8 cellular contexts compared by ENCODE assay signal in the genomic region with DNA sequence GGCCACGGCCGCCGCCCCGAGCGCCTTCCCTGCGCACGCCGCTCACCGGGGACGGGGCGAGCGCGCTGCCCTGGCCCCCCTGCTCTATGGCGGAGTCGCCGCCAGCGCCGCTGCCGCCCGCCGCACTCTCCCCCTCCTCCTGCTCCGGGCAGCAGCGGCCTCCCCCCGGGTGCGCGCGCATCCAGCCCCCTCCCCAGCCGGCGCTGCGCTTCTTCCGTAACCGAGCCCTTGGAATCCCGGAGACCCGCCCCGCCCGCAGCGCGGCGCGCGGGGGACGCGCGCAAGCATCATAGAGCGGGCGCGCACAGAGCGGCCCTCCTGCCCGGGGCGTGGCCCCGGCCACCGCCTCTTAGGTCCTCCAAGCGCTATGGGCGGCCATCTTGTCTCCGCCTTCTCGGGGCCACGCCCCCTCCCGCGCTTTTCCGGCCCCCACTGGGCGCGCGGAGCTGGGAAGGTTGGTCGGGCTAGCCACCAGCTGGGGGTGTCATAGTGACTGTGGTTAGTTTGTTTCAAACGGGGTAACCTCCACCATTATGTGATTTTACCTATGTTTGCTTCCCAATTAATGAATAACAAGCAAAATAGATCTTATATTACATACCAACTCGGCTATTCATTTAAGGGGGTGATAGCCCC. TPM values are rescaled to one million over a fixed set of nuclear protein-coding genes. Genes with fewer than 3 reads are reported as not detected.
DNase-seq lines count a peak whose midpoint lies in the region; ATAC-seq and TF ChIP-seq lines count a peak whose summit lies in the region.

A gene with protein sequence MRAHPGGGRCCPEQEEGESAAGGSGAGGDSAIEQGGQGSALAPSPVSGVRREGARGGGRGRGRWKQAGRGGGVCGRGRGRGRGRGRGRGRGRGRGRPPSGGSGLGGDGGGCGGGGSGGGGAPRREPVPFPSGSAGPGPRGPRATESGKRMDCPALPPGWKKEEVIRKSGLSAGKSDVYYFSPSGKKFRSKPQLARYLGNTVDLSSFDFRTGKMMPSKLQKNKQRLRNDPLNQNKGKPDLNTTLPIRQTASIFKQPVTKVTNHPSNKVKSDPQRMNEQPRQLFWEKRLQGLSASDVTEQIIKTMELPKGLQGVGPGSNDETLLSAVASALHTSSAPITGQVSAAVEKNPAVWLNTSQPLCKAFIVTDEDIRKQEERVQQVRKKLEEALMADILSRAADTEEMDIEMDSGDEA (minus strand): TSS at position 291 of the 636 bp plus-strand sequence. CDS start 110 bp downstream, at position 181.

- no peaks in the 10 kb centered on the region for H3K9me3 ChIP-seq in ascending aorta
- no peaks in the 10 kb centered on the region for H3K9me3 ChIP-seq in right cardiac atrium (ENCODE audit: control insufficient read depth, low read length)
- no peaks in the 10 kb centered on the region for H3K9me3 ChIP-seq in vagina

- H3K4me3 ChIP-seq in ascending aorta (peak within 1 kb of the TSS; percentile 82 to 97), right cardiac atrium (ENCODE audit: low read length) (peak within 1 kb of the TSS; percentile 97), vagina (peak within 1 kb of the TSS; percentile 72 to 75)

- DNase-seq in NCI-H187 treated with DMSO at 0.1 percent for 48 hours (lab: John Stamatoyannopoulos, UW): peak; percentile 27
- peak; percentile 84 to 98 for DNase-seq in ascending aorta (ENCODE audit: low spot score in 2 of 2)
- peak; percentile 97 to 99 (median 98) for DNase-seq in right cardiac atrium
- DNase-seq in putamen (ENCODE audit: low spot score): peak; percentile 96
- DNase-seq in vagina (ENCODE audit: extremely low spot score in 2 of 2): peak in 1 of 2 donors; percentile 93

- H3K27me3 ChIP-seq in ascending aorta: no peaks in the 10 kb centered on the region
- H3K27me3 ChIP-seq in right cardiac atrium (ENCODE audit: control insufficient read depth, insufficient read depth): no peaks in the 10 kb centered on the region
- no peaks in the 10 kb centered on the region for H3K27me3 ChIP-seq in vagina

- TF ChIP-seq POLR2A in vagina (IDR thresholded peaks at IDR 0.05): peak in 1 of 2 donors; percentile 66

- H3K4me1 ChIP-seq in ascending aorta (peaks cover 4 to 18% of the 10 kb centered on the region in 2 donors), right cardiac atrium (ENCODE audit: control insufficient read depth, insufficient read depth, low read length) (no peaks in the 10 kb centered on the region), vagina (peaks cover 39% of the 10 kb centered on the region)

- ATAC-seq in GM18499 (IDR thresholded peaks at IDR 0.05; ENCODE audit: insufficient read depth, unreplicated experiment): peak; percentile 70
- ATAC-seq in HG02943 (IDR thresholded peaks at IDR 0.05; ENCODE audit: low read depth, unreplicated experiment): peak; percentile 89
- ATAC-seq in right cardiac atrium: peak; percentile 100

- intact Hi-C loops in T-helper 2 cell treated with Interferon-gamma antibody and Interleukin-4, amounts not matched to agents 100 ng/mL and 5 ng/mL, for 36 hours (cut with micrococcal nuclease): loop anchor here (1.0 to 5.0 kb wide), 7 partner anchors 22 to 1364 kb away; a partner anchor contains a TSS
- intact Hi-C loops in ascending aorta (cut with DNase I): loop anchor here (1.0 to 5.0 kb wide), 4 partner anchors 26 to 133 kb away; a partner anchor contains a TSS
- intact Hi-C loops in right cardiac atrium (cut with DNase I): loop anchor here in 3 of 4 donors (5.0 kb wide), 2 partner anchors 43 to 48 kb away; a partner anchor contains a TSS
- intact Hi-C loops in vagina (cut with DNase I): no loop called here

- peak in 2 of 3 experiments; percentile 14 to 26 for TF ChIP-seq CTCF in ascending aorta (IDR thresholded peaks at IDR 0.05)
- no peak for TF ChIP-seq CTCF in vagina (IDR thresholded peaks at IDR 0.05)

- peak within 1 kb of the TSS; percentile 63 to 69 for H3K27ac ChIP-seq in ascending aorta
- peak within 1 kb of the TSS; percentile 76 for H3K27ac ChIP-seq in right cardiac atrium (ENCODE audit: low read length)
- peak within 1 kb of the TSS; percentile 82 for H3K27ac ChIP-seq in vagina

- H3K36me3 ChIP-seq in ascending aorta (no peaks in the 10 kb centered on the region), vagina (no peaks in the 10 kb centered on the region)

- WGBS in right cardiac atrium: under 1% methylated on average over 66 of the region's 66 CpGs

RNA-seq across cellular contexts. Expression of the gene that starts here (rescaled TPM):
- total RNA-seq in T-helper 2 cell treated with Interferon-gamma antibody and Interleukin-4, amounts not matched to agents 100 ng/mL and 5 ng/mL, for 36 hours: 128 and 151 TPM in 2 replicates
- total RNA-seq in ascending aorta (111 TPM), right cardiac atrium (10 to 100 TPM; 48.8 to 68.2 (median 60.7) TPM), vagina (43.0 TPM)
- 27.3 TPM for polyA plus RNA-seq in right cardiac atrium

Comparison
In these comparisons a context has a peak if more than half of its experiments do, and no peak if none do; other contexts are left out.
1. CTCF ChIP-seq: peak in ascending aorta (2 of 3); none in vagina (0 of 3).
2. Peak in every context shown above with its lines, with median percentiles within 50 percentile points of each other: ATAC-seq, H3K27ac ChIP-seq and H3K4me3 ChIP-seq.